ENCODE assay signal across 8 cellular contexts in the genomic region with DNA sequence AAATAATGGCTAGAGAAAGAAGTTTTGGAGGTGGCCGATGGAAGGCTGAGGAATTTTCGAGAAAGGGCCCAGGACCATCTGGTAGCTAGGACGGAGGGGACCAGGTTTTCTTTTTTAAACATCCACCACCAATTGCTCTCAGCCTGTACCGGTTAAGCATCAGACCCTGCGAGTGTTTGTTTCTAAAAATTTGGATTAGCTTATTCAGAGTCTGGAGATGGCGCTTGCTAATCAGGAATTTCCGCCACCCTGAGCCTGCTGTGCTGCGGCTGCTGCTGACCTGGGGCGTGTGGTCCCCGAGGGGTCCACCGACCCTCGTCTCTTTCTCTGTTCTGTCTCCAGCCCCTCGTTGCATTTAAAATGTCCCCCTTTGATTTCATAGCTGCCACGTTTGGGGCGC. TPM values are rescaled to one million over a fixed set of nuclear protein-coding genes. Genes with fewer than 3 reads are reported as not detected.
DNase-seq lines count a peak whose midpoint lies in the region; ATAC-seq and TF ChIP-seq lines count a peak whose summit lies in the region.

No MANE protein-coding gene starts in this region.

- H3K36me3 ChIP-seq in SJSA1 (peaks cover 68% of the 10 kb centered on the region), fibroblast of lung (ENCODE audit: control insufficient read depth, insufficient read depth, low read length) (peaks cover 11% of the 10 kb centered on the region)

- no peak overlapping the region for H2AFZ ChIP-seq in fibroblast of lung (ENCODE audit: low read length)

- peak overlapping the region; percentile 35 for H3K27ac ChIP-seq in SJSA1
- H3K27ac ChIP-seq in fibroblast of lung (ENCODE audit: insufficient read depth, low read length): peak overlapping the region; percentile 90

- H3K27me3 Mint-ChIP-seq in stimulated activated memory B cell treated with anti-CD40 and anti-IgM and Interleukin-4, amounts not matched to agents 10 μg/mL and 1 μg/mL and 100 μg/mL, for 72 hours: no peaks in the 10 kb centered on the region

- no peak for TF ChIP-seq CTCF in fibroblast of lung (conservative IDR thresholded peaks at IDR 0.05 in 1 of 2, IDR thresholded peaks at IDR 0.05 in 1 of 2; ENCODE audit: low read depth in 1 of 2, low read length in 2 of 2)

- H3K9me3 ChIP-seq in SJSA1 (replicated peaks) (peaks cover 3% of the 10 kb centered on the region; the same call in 1 of the 2 replicates), fibroblast of lung (ENCODE audit: control insufficient read depth, insufficient read depth, low read depth, low read length) (no peaks in the 10 kb centered on the region)

- H3K36me3 Mint-ChIP-seq in stimulated activated memory B cell treated with anti-CD40 and anti-IgM and Interleukin-4, amounts not matched to agents 10 μg/mL and 1 μg/mL and 100 μg/mL, for 72 hours: no peaks in the 10 kb centered on the region

- peak overlapping the region; percentile 92 for H3K4me3 ChIP-seq in SJSA1
- peak overlapping the region; percentile 48 to 64 (median 53) for H3K4me3 ChIP-seq in fibroblast of lung (replicated peaks in 1 of 4; ENCODE audit: control extremely low read depth in 1 of 4, insufficient read depth in 1 of 4, low read depth in 3 of 4, low read length in 4 of 4)

- no peaks in the 10 kb centered on the region for H4K20me1 ChIP-seq in fibroblast of lung (ENCODE audit: control insufficient read depth, extremely low read depth, insufficient read depth, low read length)

- peaks cover 53% of the 10 kb centered on the region for H3K79me2 ChIP-seq in fibroblast of lung (ENCODE audit: control insufficient read depth, insufficient read depth, low read length)

- H3K4me2 ChIP-seq in fibroblast of lung (ENCODE audit: extremely low read depth, insufficient read depth, low read length): peak overlapping the region; percentile 100

- H3K9me3 Mint-ChIP-seq in stimulated activated memory B cell treated with anti-CD40 and anti-IgM and Interleukin-4, amounts not matched to agents 10 μg/mL and 1 μg/mL and 100 μg/mL, for 72 hours: no peaks in the 10 kb centered on the region

- no peak for ATAC-seq in stimulated activated memory B cell treated with anti-CD40 and anti-IgM and Interleukin-4, amounts not matched to agents 10 μg/mL and 1 μg/mL and 100 μg/mL, for 72 hours
- no peak for ATAC-seq in HG03135 (IDR thresholded peaks at IDR 0.05; ENCODE audit: unreplicated experiment)

- H3K27ac Mint-ChIP-seq in stimulated activated memory B cell treated with anti-CD40 and anti-IgM and Interleukin-4, amounts not matched to agents 10 μg/mL and 1 μg/mL and 100 μg/mL, for 72 hours: peak overlapping the region; percentile 46

- peak overlapping the region; percentile 74 for H3K4me3 Mint-ChIP-seq in stimulated activated memory B cell treated with anti-CD40 and anti-IgM and Interleukin-4, amounts not matched to agents 10 μg/mL and 1 μg/mL and 100 μg/mL, for 72 hours

- peak overlapping the region; percentile 78 for H3K9ac ChIP-seq in fibroblast of lung (ENCODE audit: insufficient read depth, low read length)

- H3K4me1 Mint-ChIP-seq in stimulated activated memory B cell treated with anti-CD40 and anti-IgM and Interleukin-4, amounts not matched to agents 10 μg/mL and 1 μg/mL and 100 μg/mL, for 72 hours: peaks cover 57% of the 10 kb centered on the region

- H3K4me1 ChIP-seq in SJSA1 (replicated peaks): peaks cover 60% of the 10 kb centered on the region
- H3K4me1 ChIP-seq in fibroblast of lung (ENCODE audit: control insufficient read depth, extremely low read depth, insufficient read depth, low read length): peaks cover 28% of the 10 kb centered on the region

- H3K27me3 ChIP-seq in SJSA1 (replicated peaks) (no peaks in the 10 kb centered on the region), fibroblast of lung (ENCODE audit: control insufficient read depth, insufficient read depth, low read length) (no peaks in the 10 kb centered on the region)

- peak; percentile 26 for DNase-seq in NCI-H82 (lab: John Stamatoyannopoulos, UW)
- DNase-seq in NCI-H82 treated with DMSO at 0.1 percent for 48 hours (lab: John Stamatoyannopoulos, UW; ENCODE audit: unreplicated experiment): no peak
- DNase-seq in SJSA1 (ENCODE audit: low read depth in 1 of 2, low spot score in 2 of 2): no peak
- DNase-seq in fibroblast of lung (ENCODE audit: low read depth in 2 of 2): peak; percentile 23 to 36
- no peak for DNase-seq in NCI-H1048 (lab: John Stamatoyannopoulos, UW)
- DNase-seq in medulla oblongata (ENCODE audit: extremely low spot score): no peak

RNA-seq across cellular contexts. Expression of a gene that starts 2.0 kb away (rescaled TPM):
- total RNA-seq in SJSA1 (2014; rRNA removed; shearing (Covaris generic)): 65.8 and 85.8 TPM in 2 replicates
- 4.9 and 11.6 TPM in 2 replicates for total RNA-seq in fibroblast of lung
- polyA plus RNA-seq in fibroblast of lung: 15.0 and 35.5 TPM in 2 replicates
- 20.3 and 46.8 TPM in 2 replicates for polyA plus RNA-seq in fibroblast of lung (2012)
- polyA minus RNA-seq in fibroblast of lung (ENCODE audit: low replicate concordance): 14.1 and 36.9 TPM in 2 replicates

RNA-seq across cellular contexts. Expression of a gene that starts 8.6 kb away (rescaled TPM):
- not detected in 2 replicates for total RNA-seq in SJSA1 (2014; rRNA removed; shearing (Covaris generic))
- not detected in 2 replicates for total RNA-seq in fibroblast of lung
- not detected in 2 replicates for polyA plus RNA-seq in fibroblast of lung
- not detected in 2 replicates for polyA plus RNA-seq in fibroblast of lung (2012)
- polyA minus RNA-seq in fibroblast of lung (ENCODE audit: low replicate concordance): not detected in 2 replicates

RNA-seq across cellular contexts. Expression of a gene that starts 43.8 kb away (rescaled TPM):
- total RNA-seq in SJSA1 (2014; rRNA removed; shearing (Covaris generic)): 178 and 210 TPM in 2 replicates
- total RNA-seq in fibroblast of lung: 157 and 191 TPM in 2 replicates
- 133 and 151 TPM in 2 replicates for polyA plus RNA-seq in fibroblast of lung
- 212 and 248 TPM in 2 replicates for polyA plus RNA-seq in fibroblast of lung (2012)
- polyA minus RNA-seq in fibroblast of lung (ENCODE audit: low replicate concordance): 81.0 and 94.5 TPM in 2 replicates

RNA-seq across cellular contexts. Expression of a gene that starts 57.6 kb away (rescaled TPM):
- 9.1 and 12.8 TPM in 2 replicates for total RNA-seq in SJSA1 (2014; rRNA removed; shearing (Covaris generic))
- 11.8 and 14.4 TPM in 2 replicates for total RNA-seq in fibroblast of lung
- 4.5 and 6.4 TPM in 2 replicates for polyA plus RNA-seq in fibroblast of lung
- polyA plus RNA-seq in fibroblast of lung (2012): 10.5 and 13.1 TPM in 2 replicates
- polyA minus RNA-seq in fibroblast of lung (ENCODE audit: low replicate concordance): 16.2 and 35.0 TPM in 2 replicates

Comparison
In these comparisons a context has a peak if more than half of its experiments do, and no peak if none do; other contexts are left out.
1. DNase-seq: peak in NCI-H82 (single experiment) and fibroblast of lung (2 of 2); none in NCI-H82 treated with DMSO at 0.1 percent for 48 hours (single experiment), SJSA1 (0 of 2), NCI-H1048 (single experiment) and medulla oblongata (single experiment).